Comparison of ENCODE assay signal across 16 cellular contexts in genomic region chr7:116284390-116284789, GRCh38.
"Had no signal": no experiment of that assay in that cellular context is flagged by ENCODE, and none has a peak within 500 bp of the region (broad histone marks: within the 10 kb centered on the region; RNA-seq: fewer than 3 reads in every experiment).

No MANE protein-coding gene starts in this region.

- FAIRE-seq: urothelium cell line had no signal

- ATAC-seq: activated CD8-positive, alpha-beta T cell treated with anti-CD3 and anti-CD28 coated beads, Interleukin-2, amount 10 ng/mL, durations not matched to agents 7 days and 5 days; sciatic nerve; stimulated activated naive CD8-positive, alpha-beta T cell treated with anti-CD3 and anti-CD28 coated beads, Interleukin-15, Interleukin-2, amounts not matched to agents 100 U/mL and 50 U/mL, for 24 hours had no signal

- H3K27ac ChIP-seq: VCaP had no signal

- DNase-seq: activated CD8-positive, alpha-beta memory T cell treated with anti-CD3 and anti-CD28 coated beads, Interleukin-2, amount 50 U/mL, for 48 hours; activated CD8-positive, alpha-beta T cell treated with anti-CD3 and anti-CD28 coated beads, Interleukin-2, amount 10 ng/mL, durations not matched to agents 7 days and 5 days; activated naive CD8-positive, alpha-beta T cell treated with anti-CD3 and anti-CD28 coated beads, Interleukin-2, amount 10 ng/mL, durations not matched to agents 7 days and 5 days; caudate nucleus; effector memory CD4-positive, alpha-beta T cell; erythroblast; immature natural killer cell; mesendoderm; stimulated activated CD4-positive, alpha-beta T cell treated with anti-CD3 and anti-CD28 coated beads, Interleukin-12 subunit alpha, Interleukin-12 subunit beta, amount 100 ng/mL, for 4 hours; stimulated activated CD4-positive, alpha-beta T cell treated with anti-CD3 and anti-CD28 coated beads, Interleukin-2, amount 100 ng/mL, for 48 hours; stimulated activated CD8-positive, alpha-beta memory T cell treated with anti-CD3 and anti-CD28 coated beads, Interleukin-4, amount 100 ng/mL, for 48 hours; stimulated activated naive CD8-positive, alpha-beta T cell treated with anti-CD3 and anti-CD28 coated beads, Interleukin-15, Interleukin-2, amounts not matched to agents 100 U/mL and 50 U/mL, for 24 hours; T-helper 1 cell had no signal
